ENCODE assay signal across 9 cellular contexts in the genomic region with DNA sequence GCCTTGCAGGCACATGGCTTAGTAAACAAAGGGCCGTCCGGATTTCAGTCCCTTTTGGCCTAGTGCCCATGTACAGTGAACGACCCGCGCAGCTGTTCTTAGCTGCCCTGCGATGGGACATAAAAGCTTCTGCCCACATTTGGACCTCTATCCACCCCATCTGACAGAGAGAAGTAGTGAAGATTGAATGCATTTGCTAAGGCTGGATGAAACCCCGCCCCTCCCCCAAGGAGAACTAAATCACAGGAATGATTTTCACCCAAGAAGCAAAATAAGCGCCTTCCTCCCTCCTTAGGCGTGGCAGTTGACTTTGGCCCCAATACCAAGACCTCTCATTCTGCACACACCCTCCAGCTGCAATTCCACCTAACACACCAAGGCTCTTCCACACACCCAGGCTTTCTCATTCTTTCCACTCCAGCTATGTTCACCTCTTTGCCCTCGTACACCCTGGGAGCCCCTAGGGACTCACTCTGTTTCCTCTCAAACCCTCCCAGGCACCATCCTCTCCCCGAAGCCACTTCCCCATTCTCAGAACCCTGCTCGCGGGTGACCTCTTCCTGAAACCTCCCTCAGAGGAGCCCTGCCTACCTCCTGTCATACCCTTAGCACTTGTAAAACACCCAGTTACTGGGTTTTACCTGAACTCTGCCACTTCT. TPM values are rescaled to one million over a fixed set of nuclear protein-coding genes. Genes with fewer than 3 reads are reported as not detected.
A peak's percentile ranks its signal among the peaks of the same experiment; 100 is the strongest.
DNase-seq lines count a peak whose midpoint lies in the region; ATAC-seq, FAIRE-seq and TF ChIP-seq lines count a peak whose summit lies in the region.
"Had no signal": no experiment of that assay in that cellular context is flagged by ENCODE, and none has a peak within 500 bp of the region (broad histone marks: within the 10 kb centered on the region; RNA-seq: fewer than 3 reads in every experiment).

No MANE protein-coding gene starts in this region.

- H3K27me3 ChIP-seq in K562 (ENCODE audit: control insufficient read depth in 2 of 2, insufficient read depth in 2 of 2, low read length in 2 of 2) (peaks cover 5 to 18% of the 10 kb centered on the region in 2 experiments; a peak in 3 of 5 replicates), testis (no peaks in the 10 kb centered on the region)
- H3K27me3 ChIP-seq in CD8-positive, alpha-beta T cell (ENCODE audit: insufficient read depth, low read length) = no peaks in the 10 kb centered on the region

- H3K27me3 Mint-ChIP-seq in CD8-positive, alpha-beta T cell (ENCODE audit: low read depth) = peaks cover 18% of the 10 kb centered on the region

- DNase-seq in activated CD4-positive, CD25-positive, alpha-beta regulatory T cell (lab: John Stamatoyannopoulos, UW) = no peak
- DNase-seq in NAMALWA (ENCODE audit: low spot score) (peak; percentile 54), K562 (ENCODE audit: extremely low read depth in 1 of 4, low spot score in 3 of 4) (no peak), sciatic nerve (ENCODE audit: low spot score) (peak; percentile 75), testis (no peak)
- DNase-seq in CD8-positive, alpha-beta T cell = no peak

- no peak overlapping the region for H3K4me3 Mint-ChIP-seq in CD8-positive, alpha-beta T cell
- H3K4me3 Mint-ChIP-seq: CD8-positive, alpha-beta memory T cell had no signal

- H3K4me1 ChIP-seq in K562 (replicated peaks in 1 of 2; ENCODE audit: control insufficient read depth in 2 of 2, insufficient read depth in 2 of 2, low read length in 2 of 2) (no peaks in the 10 kb centered on the region; a peak in 1 of 5 replicates), testis (no peaks in the 10 kb centered on the region)
- H3K4me1 ChIP-seq in CD8-positive, alpha-beta T cell (ENCODE audit: insufficient read depth, low read length) = no peaks in the 10 kb centered on the region

- under 1% methylated on average over 13 of the region's 13 CpGs for WGBS in K562 (ENCODE audit: insufficient coverage, low coverage, missing lambda C conversion rate)
- WGBS in testis, 2 donors = 52 to 53% methylated on average over 13 of the region's 13 CpGs

- TF ChIP-seq RAD21 in K562 (CRISPR knock-in tag; conservative IDR thresholded peaks at IDR 0.05 in 1 of 2, IDR thresholded peaks at IDR 0.05 in 1 of 2) = no peak

- no peak for FAIRE-seq in K562 (lab: Jason Lieb, UNC)

- H3K4me3 ChIP-seq in K562 (no peak overlapping the region), testis (no peak overlapping the region)
- no peak overlapping the region for H3K4me3 ChIP-seq in CD8-positive, alpha-beta T cell (ENCODE audit: low read depth, low read length)

- no peak overlapping the region for H3K27ac ChIP-seq in K562 (ENCODE audit: extremely low read depth, low read depth, low read length)
- H3K27ac ChIP-seq in testis = no peak overlapping the region
- no peak overlapping the region for H3K27ac ChIP-seq in CD8-positive, alpha-beta T cell (ENCODE audit: low read depth, low read length)

- TF ChIP-seq EP300 in K562 (IDR thresholded peaks at IDR 0.05; ENCODE audit: low read length) = no peak

- in situ Hi-C loops in K562 (cut with MboI) = no loop called here

- CTCF ChIA-PET in K562 (lab: Yijun Ruan, JAX; ENCODE audit: low intra/inter-chr PET ratio) = no interaction called here
- CTCF ChIA-PET in CD8-positive, alpha-beta T cell (lab: Charles Lee) = no interaction called here

- peaks cover 6% of the 10 kb centered on the region for H3K4me1 Mint-ChIP-seq in CD8-positive, alpha-beta T cell (ENCODE audit: low read depth)

- ATAC-seq in activated CD4-positive, CD25-positive, alpha-beta regulatory T cell treated with anti-CD3 and anti-CD28 coated beads, Interleukin-2, amount 50 U/mL, for 24 hours = peak; percentile 44 to 65
- ATAC-seq in HG02588 (IDR thresholded peaks at IDR 0.05; ENCODE audit: unreplicated experiment) = peak; percentile 97
- no peak for ATAC-seq in K562
- peak; percentile 88 for ATAC-seq in sciatic nerve
- ATAC-seq in CD8-positive, alpha-beta T cell = no peak

- H3K36me3 ChIP-seq in K562 (ENCODE audit: control insufficient read depth, insufficient read depth, low read length) (no peaks in the 10 kb centered on the region), testis (ENCODE audit: low read depth, missing control alignments) (no peaks in the 10 kb centered on the region)
- H3K36me3 ChIP-seq in CD8-positive, alpha-beta T cell (ENCODE audit: insufficient read depth, low read length) = no peaks in the 10 kb centered on the region

- no peak overlapping the region for H3K4me2 ChIP-seq in K562 (ENCODE audit: insufficient read depth, low read length)

- H3K9me3 ChIP-seq in K562 (replicated peaks; ENCODE audit: control insufficient read depth, insufficient read depth, low read depth, low read length) (no peaks in the 10 kb centered on the region), testis (no peaks in the 10 kb centered on the region)
- no peaks in the 10 kb centered on the region for H3K9me3 ChIP-seq in CD8-positive, alpha-beta T cell (ENCODE audit: low read length)

- H3K9me3 Mint-ChIP-seq in CD8-positive, alpha-beta T cell = no peaks in the 10 kb centered on the region

- H2AFZ ChIP-seq in K562 (ENCODE audit: low read depth, low read length) = no peak overlapping the region

- no peak overlapping the region for H3K9ac ChIP-seq in K562 (ENCODE audit: insufficient read depth in 1 of 2, low read depth in 2 of 2, low read length in 2 of 2)

- TF ChIP-seq CTCF in K562 (IDR thresholded peaks at IDR 0.05 in 2 of 3, conservative IDR thresholded peaks at IDR 0.05 in 1 of 3; ENCODE audit: insufficient read depth in 2 of 3, low read depth in 1 of 3, low read length in 3 of 3) (no peak), testis (IDR thresholded peaks at IDR 0.05) (no peak)
- TF ChIP-seq CTCF in CD8-positive, alpha-beta T cell (IDR thresholded peaks at IDR 0.05) = no peak

- H4K20me1 ChIP-seq in K562 (replicated peaks; ENCODE audit: control insufficient read depth, insufficient read depth, low read length) = no peaks in the 10 kb centered on the region

- no peaks in the 10 kb centered on the region for H3K36me3 Mint-ChIP-seq in CD8-positive, alpha-beta T cell
- H3K36me3 Mint-ChIP-seq: CD8-positive, alpha-beta memory T cell had no signal

- H3K79me2 ChIP-seq in K562 (ENCODE audit: control insufficient read depth, insufficient read depth, low read length) = no peaks in the 10 kb centered on the region

- POLR2A ChIA-PET in K562 (lab: Yijun Ruan, JAX) = interaction anchor here (0.5 to 0.6 kb wide), 3 partner anchors 9 to 536 kb away, joined by 3 to 4 read pairs (median 3); no protein-coding TSS in a partner anchor
- POLR2A ChIA-PET in CD8-positive, alpha-beta T cell (lab: Charles Lee) = no interaction called here

- H3K27ac Mint-ChIP-seq in CD8-positive, alpha-beta T cell = no peak overlapping the region
- H3K27ac Mint-ChIP-seq: CD8-positive, alpha-beta memory T cell had no signal

- no peaks in the 10 kb centered on the region for H3K9me1 ChIP-seq in K562 (ENCODE audit: control insufficient read depth, insufficient read depth, low read length)

- intact Hi-C loops in K562 (cut with micrococcal nuclease) (no loop called here), sciatic nerve (cut with DNase I) (no loop called here), testis (cut with DNase I; ENCODE audit: low total_unique reads) (no loop called here)
- intact Hi-C loops in CD8-positive, alpha-beta T cell (cut with DNase I, micrococcal nuclease) = no loop called here

- TF ChIP-seq POLR2A in K562 (conservative IDR thresholded peaks at IDR 0.05) (no peak), testis (IDR thresholded peaks at IDR 0.05) (no peak)

- BruUV-seq in K562 (replicated peaks; lab: Mats Ljungman, UMichigan) = no TSS peak

TF ChIP-seq in K562, 482 proteins besides CTCF, POLR2A, EP300 and RAD21:
- TF ChIP-seq SPI1 (IDR thresholded peaks at IDR 0.05; ENCODE audit: borderline replicate concordance, low read depth, low read length) (peak; percentile 90), ZNF3 (CRISPR knock-in tag; IDR thresholded peaks at IDR 0.05) (no peak)

RNA-seq across cellular contexts. Expression of a gene that starts 14.1 kb away (rescaled TPM):
- total RNA-seq in K562 (2011; cell fraction: chromatin; rRNA removed; ENCODE audit: low replicate concordance) = not detected in 2 replicates
- total RNA-seq in K562 (2011; cell fraction: nucleolus; rRNA removed) = not detected in 2 replicates
- total RNA-seq in K562 (2011; cell fraction: nucleoplasm; rRNA removed) = not detected in 2 replicates
- total RNA-seq in K562 (2014; rRNA removed) (0.04 and 0.05 TPM in 2 replicates), K562 (2014; rRNA removed; fragmentation: Illumina TruSeq; extraction: Trizol) (0.15 TPM in 1 of 2 replicates, not detected in the other), K562 (2015; rRNA removed; fragmentation: Illumina TruSeq; extraction: Trizol) (0.07 and 0.19 TPM in 2 replicates), K562 (2021) (0.04 TPM in 1 of 2 replicates, not detected in the other), sciatic nerve (40.3 TPM), testis (1 to 10 TPM; 1.6 to 2.5 TPM)
- polyA plus RNA-seq in K562 (2011; rRNA removed) (0.07 TPM in 1 of 2 replicates, not detected in the other), K562 (2014; fragmentation: Illumina TruSeq; extraction: Trizol) (0.04 TPM in 1 of 2 replicates, not detected in the other), K562 (2014; fragmentation: Nextera tagmentation; extraction: Ambion mirVana) (under 1 TPM; 0.03 to 0.13 TPM), K562 (2014; rRNA removed) (0.16 TPM in 1 of 2 replicates, not detected in the other), testis (ENCODE audit: insufficient read depth, low read depth, low replicate concordance) (3.2 TPM)
- polyA plus RNA-seq in K562 (2011; cell fraction: cytosol; rRNA removed) = 0.01 and 0.03 TPM in 2 replicates
- polyA plus RNA-seq in K562 (2011; cell fraction: nucleus; rRNA removed) = not detected in 2 replicates
- 0.05 and 0.25 TPM in 2 replicates for polyA plus RNA-seq in K562 (2012)
- 0.18 TPM in 1 of 2 replicates, not detected in the other for polyA minus RNA-seq in K562 (2011; rRNA and poly(A)+ RNA removed)
- polyA minus RNA-seq in K562 (2011; cell fraction: cytosol; rRNA and poly(A)+ RNA removed) = not detected in 2 replicates
- polyA minus RNA-seq in K562 (2011; cell fraction: nucleus; rRNA and poly(A)+ RNA removed) = not detected in 2 replicates
- total RNA-seq in CD8-positive, alpha-beta T cell = not detected
- polyA plus RNA-seq: CD8-positive, alpha-beta memory T cell had no signal

Comparison
In these comparisons a context has a peak if more than half of its experiments do, and no peak if none do; other contexts are left out.
1. ATAC-seq: peak in activated CD4-positive, CD25-positive, alpha-beta regulatory T cell treated with anti-CD3 and anti-CD28 coated beads, Interleukin-2, amount 50 U/mL, for 24 hours (2 of 2), HG02588 (single experiment) and sciatic nerve (single experiment); none in K562 (single experiment) and CD8-positive, alpha-beta T cell (single experiment).
2. DNase-seq: peak in NAMALWA (single experiment) and sciatic nerve (single experiment); none in activated CD4-positive, CD25-positive, alpha-beta regulatory T cell (0 of 4), K562 (0 of 4), testis (single experiment) and CD8-positive, alpha-beta T cell (0 of 7).
3. RNA of a gene that starts 14.1 kb away (total RNA-seq): 40.3 TPM in sciatic nerve (single experiment); 1.6 to 2.5 TPM in testis, not detected in CD8-positive, alpha-beta T cell and 0.04 to 0.19 TPM in K562; every median in the first group is over 10 times any median in the second.